Comparison of ENCODE assay signal across 20 cellular contexts in the genomic region with DNA sequence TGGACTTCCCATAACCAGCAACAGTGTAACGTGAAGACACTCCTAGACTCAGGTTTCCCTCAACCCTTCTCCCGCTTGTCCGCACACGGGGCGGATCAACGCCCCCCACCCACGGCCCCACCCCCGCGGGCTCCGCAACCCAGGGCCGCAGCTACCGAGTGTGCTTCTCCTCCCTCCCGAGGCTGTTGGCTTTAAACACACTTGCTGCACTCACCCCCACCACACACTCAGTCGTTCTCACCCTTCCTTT. TPM values are rescaled to one million over a fixed set of nuclear protein-coding genes. Genes with fewer than 3 reads are reported as not detected.
DNase-seq lines count a peak whose midpoint lies in the region; ATAC-seq and TF ChIP-seq lines count a peak whose summit lies in the region.
"Had no signal": no experiment of that assay in that cellular context is flagged by ENCODE, and none has a peak within 500 bp of the region (broad histone marks: within the 10 kb centered on the region; RNA-seq: fewer than 3 reads in every experiment).

No MANE protein-coding gene starts in this region.

- H2BK5ac ChIP-seq in mesenchymal stem cell (ENCODE audit: low read depth, low read length, poor library complexity, severe bottlenecking), result no peak overlapping the region

- H4K91ac ChIP-seq in mesenchymal stem cell (ENCODE audit: low read length), result peak overlapping the region; percentile 2

- H3K18ac ChIP-seq in mesenchymal stem cell (ENCODE audit: low read depth in 1 of 2, low read length in 2 of 2), result peak overlapping the region in 1 of 2 experiments; percentile 31

- POLR2A ChIA-PET in Panc1 (lab: Charles Lee), result no interaction called here

- no peak overlapping the region for H3K9ac ChIP-seq in mesenchymal stem cell (ENCODE audit: low read length)

- H3K9me3 ChIP-seq in right cardiac atrium (ENCODE audit: control insufficient read depth, low read length) (no peaks in the 10 kb centered on the region), Panc1 (ENCODE audit: control insufficient read depth, insufficient read depth, low read depth, low read length) (no peaks in the 10 kb centered on the region), mesenchymal stem cell (ENCODE audit: control insufficient read depth, low read length) (no peaks in the 10 kb centered on the region)
- H3K9me3 ChIP-seq: vagina had no signal

- H3K4me3 ChIP-seq in right cardiac atrium (ENCODE audit: low read length) (no peak overlapping the region), Panc1 (ENCODE audit: low read depth in 2 of 2, low read length in 2 of 2) (no peak overlapping the region), mesenchymal stem cell (ENCODE audit: insufficient read depth in 1 of 2, low read depth in 1 of 2, low read length in 2 of 2) (no peak overlapping the region)
- H3K4me3 ChIP-seq: vagina had no signal

- BruUV-seq in Panc1 (replicated peaks; lab: Mats Ljungman, UMichigan), result no TSS peak

- H3K14ac ChIP-seq in mesenchymal stem cell (ENCODE audit: low read length in 2 of 2), result peak overlapping the region in 1 of 2 experiments; percentile 51

- H3K36me3 ChIP-seq in Panc1 (ENCODE audit: control insufficient read depth, insufficient read depth, low read length) (no peaks in the 10 kb centered on the region), mesenchymal stem cell (ENCODE audit: control insufficient read depth in 1 of 2, insufficient read depth in 2 of 2, low read depth in 1 of 2, low read length in 2 of 2) (no peaks in the 10 kb centered on the region)
- H3K36me3 ChIP-seq: vagina had no signal

- peak overlapping the region in 1 of 2 experiments; percentile 12 for H2BK12ac ChIP-seq in mesenchymal stem cell (ENCODE audit: low read length in 2 of 2)

- H2BK15ac ChIP-seq in mesenchymal stem cell (ENCODE audit: low read depth, poor library complexity, severe bottlenecking), result no peak overlapping the region

- H3K27me3 ChIP-seq in right cardiac atrium (ENCODE audit: control insufficient read depth, insufficient read depth) (no peaks in the 10 kb centered on the region), Panc1 (ENCODE audit: control insufficient read depth, insufficient read depth, low read length) (no peaks in the 10 kb centered on the region), mesenchymal stem cell (ENCODE audit: control insufficient read depth in 1 of 2, insufficient read depth in 1 of 2, low read length in 2 of 2) (peaks cover 0 to 73% of the 10 kb centered on the region in 2 experiments)

- H3K79me1 ChIP-seq in mesenchymal stem cell (replicated peaks; ENCODE audit: low read length, poor library complexity, severe bottlenecking), result peaks cover 4% of the 10 kb centered on the region

- ATAC-seq in right cardiac atrium (no peak), Right ventricle myocardium inferior (no peak), Panc1 (no peak)
- ATAC-seq: activated CD8-positive, alpha-beta T cell treated with anti-CD3 and anti-CD28 coated beads, Interleukin-2, amount 10 ng/mL, durations not matched to agents 7 days and 5 days; activated T-cell treated with anti-CD3 and anti-CD28 coated beads, Interleukin-2, amount 50 U/mL, for 72 hours; effector memory CD8-positive, alpha-beta T cell; T-helper 17 cell had no signal

- peak overlapping the region; percentile 5 for H4K8ac ChIP-seq in mesenchymal stem cell (ENCODE audit: low read length)

- peak overlapping the region; percentile 39 for H3K27ac ChIP-seq in right cardiac atrium (ENCODE audit: low read length)
- H3K27ac ChIP-seq in Panc1 (ENCODE audit: low read length), result peak overlapping the region; percentile 51
- no peak overlapping the region for H3K27ac ChIP-seq in mesenchymal stem cell (ENCODE audit: low read length, poor library complexity, severe bottlenecking)
- H3K27ac ChIP-seq: vagina had no signal

- H3K4me1 Mint-ChIP-seq in type B pancreatic cell (ENCODE audit: unreplicated experiment), result peaks cover 14% of the 10 kb centered on the region

- H2BK120ac ChIP-seq in mesenchymal stem cell (ENCODE audit: low read depth, low read length), result no peak overlapping the region

- H3K4ac ChIP-seq in mesenchymal stem cell (ENCODE audit: low read depth in 1 of 2, low read length in 2 of 2), result no peak overlapping the region

- peaks cover 13% of the 10 kb centered on the region for H3K4me1 ChIP-seq in right cardiac atrium (ENCODE audit: control insufficient read depth, insufficient read depth, low read length)
- H3K4me1 ChIP-seq in Panc1 (ENCODE audit: control insufficient read depth, insufficient read depth, low read length), result peaks cover 8% of the 10 kb centered on the region
- peaks cover 48% of the 10 kb centered on the region for H3K4me1 ChIP-seq in mesenchymal stem cell (ENCODE audit: control insufficient read depth, insufficient read depth, low read depth, low read length)

- no peaks in the 10 kb centered on the region for H3K36me3 Mint-ChIP-seq in type B pancreatic cell
- H3K36me3 Mint-ChIP-seq: naive thymus-derived CD4-positive, alpha-beta T cell had no signal

- peak overlapping the region; percentile 57 for H3K27ac Mint-ChIP-seq in type B pancreatic cell
- H3K27ac Mint-ChIP-seq: activated T-cell treated with anti-CD3 and anti-CD28 coated beads, Interleukin-2, amount 50 U/mL, for 72 hours; CD4-positive, alpha-beta T cell; effector memory CD8-positive, alpha-beta T cell; naive thymus-derived CD4-positive, alpha-beta T cell; T-helper 17 cell had no signal

- CTCF ChIA-PET in Panc1 (lab: Charles Lee), result no interaction called here

- H3K9me3 Mint-ChIP-seq in type B pancreatic cell, result no peaks in the 10 kb centered on the region
- H3K9me3 Mint-ChIP-seq: activated T-cell treated with anti-CD3 and anti-CD28 coated beads, Interleukin-2, amount 50 U/mL, for 72 hours; CD4-positive, alpha-beta T cell; effector memory CD8-positive, alpha-beta T cell; naive thymus-derived CD4-positive, alpha-beta T cell had no signal

- 63% methylated on average over 14 of the region's 14 CpGs for WGBS in right cardiac atrium
- WGBS in mesenchymal stem cell, result 24% methylated on average over 13 of the region's 14 CpGs

- H2AFZ ChIP-seq in mesenchymal stem cell (ENCODE audit: low read depth, low read length), result no peak overlapping the region

- no peak overlapping the region for H3K23ac ChIP-seq in mesenchymal stem cell (ENCODE audit: low read length in 2 of 2)

- H3K4me2 ChIP-seq in mesenchymal stem cell (ENCODE audit: low read length, poor library complexity, severe bottlenecking), result no peak overlapping the region

- DNase-seq in right cardiac atrium (peak in 1 of 3 donors; percentile 8), Right ventricle myocardium inferior (ENCODE audit: missing footprints) (no peak), Panc1 (ENCODE audit: low read depth, low spot score) (no peak), mesenchymal stem cell (no peak), type B pancreatic cell (ENCODE audit: extremely low spot score, unreplicated experiment) (no peak), posterior vena cava (ENCODE audit: low spot score) (no peak), NCI-H146 treated with DMSO at 0.1 percent for 48 hours (lab: John Stamatoyannopoulos, UW; ENCODE audit: unreplicated experiment) (no peak), iPS-NIHi7 (ENCODE audit: extremely low spot score) (no peak)
- DNase-seq: ACHN; activated CD4-positive, CD25-positive, alpha-beta regulatory T cell; activated CD8-positive, alpha-beta T cell treated with anti-CD3 and anti-CD28 coated beads, Interleukin-2, amount 10 ng/mL, durations not matched to agents 7 days and 5 days; activated naive CD4-positive, alpha-beta T cell treated with anti-CD3 and anti-CD28 coated beads, Interleukin-2, amount 50 U/mL, for 16 hours; activated T-cell treated with anti-CD3 and anti-CD28 coated beads, Interleukin-2, amount 50 U/mL, for 72 hours; CD4-positive, alpha-beta T cell; effector memory CD8-positive, alpha-beta T cell; naive thymus-derived CD4-positive, alpha-beta T cell; NCI-H524 treated with DMSO at 0.1 percent for 48 hours; SHP77; T-helper 17 cell had no signal

- intact Hi-C loops in right cardiac atrium (cut with DNase I), result loop anchor here in 2 of 4 donors (5.0 kb wide), 2 partner anchors 36 to 41 kb away; no protein-coding TSS in a partner anchor
- intact Hi-C loops in Right ventricle myocardium inferior (cut with DNase I), result no loop called here
- intact Hi-C loops in Panc1 (cut with micrococcal nuclease; ENCODE audit: unreplicated experiment), result no loop called here
- intact Hi-C loops in posterior vena cava (cut with DNase I), result loop anchor here in 1 of 2 donors (5.0 kb wide), 1 partner anchor 41 kb away; no protein-coding TSS in a partner anchor

- TF ChIP-seq CTCF in Panc1 (IDR thresholded peaks at IDR 0.05), result no peak
- no peak for TF ChIP-seq CTCF in type B pancreatic cell (conservative IDR thresholded peaks at IDR 0.05)

- no peak overlapping the region for H2AK5ac ChIP-seq in mesenchymal stem cell (ENCODE audit: low read length, severe bottlenecking)

- peaks cover 9% of the 10 kb centered on the region for H3K27me3 Mint-ChIP-seq in type B pancreatic cell
- H3K27me3 Mint-ChIP-seq: CD4-positive, alpha-beta T cell; effector memory CD8-positive, alpha-beta T cell; T-helper 17 cell had no signal

- in situ Hi-C loops in Panc1 (cut with HindIII; ENCODE audit: low pct_unique_long_range_greater_than_20kb, low sequenced_read_pairs), result no loop called here

- peak overlapping the region; percentile 57 for H3K4me3 Mint-ChIP-seq in type B pancreatic cell
- H3K4me3 Mint-ChIP-seq: activated CD8-positive, alpha-beta T cell treated with anti-CD3 and anti-CD28 coated beads, Interleukin-2, amount 10 ng/mL, durations not matched to agents 7 days and 5 days; CD4-positive, alpha-beta T cell; T-helper 17 cell had no signal

RNA-seq across cellular contexts. Expression of a gene that starts 50.4 kb away (rescaled TPM):
- 10 to 100 TPM; 18.1 to 30.1 (median 20.5) TPM for total RNA-seq in right cardiac atrium
- polyA plus RNA-seq in right cardiac atrium, result 11.1 TPM
- total RNA-seq in Right ventricle myocardium inferior, result 16.9 TPM
- 48.3 TPM for total RNA-seq in Panc1 (2021; ENCODE audit: unreplicated experiment)
- polyA plus RNA-seq in Panc1 (2012; ENCODE audit: insufficient read length), result 33.8 TPM
- 16.0 TPM for polyA plus RNA-seq in mesenchymal stem cell (2013, experiment 1 of 2)
- 14.9 TPM for polyA plus RNA-seq in mesenchymal stem cell (2013, experiment 2 of 2)
- total RNA-seq in type B pancreatic cell (ENCODE audit: low replicate concordance), result 27.2 and 37.3 TPM in 2 replicates
- 10 to 100 TPM; 22.8 to 23.7 TPM for total RNA-seq in posterior vena cava
